In genomic region chr3:23646201-23646955, GRCh38 we compare ENCODE assay signal across 1 cellular context.
TF ChIP-seq lines count a peak whose summit lies in the region.

No MANE protein-coding gene starts in this region.

TF ChIP-seq in GM23338, 12 proteins besides CTCF, POLR2A, EP300 and RAD21 (continued from another document):
- TF ChIP-seq REST (IDR thresholded peaks at IDR 0.05; ENCODE audit: unreplicated experiment) (no peak), ETS1 (IDR thresholded peaks at IDR 0.05) (no peak), POLR2AphosphoS5 (IDR thresholded peaks at IDR 0.05; ENCODE audit: low read depth) (no peak), ZNF462 (CRISPR knock-in tag; IDR thresholded peaks at IDR 0.05) (no peak), EZH2 (IDR thresholded peaks at IDR 0.05; ENCODE audit: low read depth, unreplicated experiment) (no peak), NANOG (IDR thresholded peaks at IDR 0.05; ENCODE audit: borderline replicate concordance) (no peak), ZNF331 (CRISPR knock-in tag; IDR thresholded peaks at IDR 0.05; ENCODE audit: low read depth) (no peak), CREB1 (CRISPR knock-in tag; IDR thresholded peaks at IDR 0.05; ENCODE audit: low read depth) (no peak), JUNB (IDR thresholded peaks at IDR 0.05; ENCODE audit: unreplicated experiment) (no peak)
